31 cellular contexts compared by ENCODE assay signal in the genomic region with DNA sequence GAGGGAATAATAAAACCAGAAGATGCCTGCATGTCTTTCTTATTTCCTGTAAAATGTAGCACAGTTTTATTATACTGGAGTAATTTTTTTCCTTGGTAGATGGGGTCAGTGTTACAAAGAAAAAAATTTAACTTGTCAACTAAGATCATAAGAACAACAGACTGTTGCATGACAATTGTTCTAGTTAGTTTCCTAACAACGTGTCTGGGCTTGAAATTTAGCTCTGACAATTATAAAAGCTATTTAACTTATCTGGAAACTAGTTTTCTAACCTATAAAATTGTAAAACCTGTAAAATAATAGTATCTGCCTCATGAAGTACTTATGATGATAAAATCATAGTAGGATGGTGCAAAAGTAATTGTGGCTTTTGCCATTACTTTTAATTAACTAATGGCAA. TPM values are rescaled to one million over a fixed set of nuclear protein-coding genes. Genes with fewer than 3 reads are reported as not detected.
"Had no signal": no experiment of that assay in that cellular context is flagged by ENCODE, and none has a peak within 500 bp of the region (broad histone marks: within the 10 kb centered on the region; RNA-seq: fewer than 3 reads in every experiment).

No MANE protein-coding gene starts in this region.

- H3K36me3 ChIP-seq: pancreas, prostate gland, stomach, thyroid gland, transverse colon, upper lobe of left lung had no signal

- H3K4me1 ChIP-seq: left ventricle myocardium inferior, pancreas, prostate gland, stomach, testis, thyroid gland, transverse colon, upper lobe of left lung had no signal

- H3K27me3 ChIP-seq: pancreas, stomach, testis, thyroid gland, transverse colon, upper lobe of left lung had no signal

- H3K27ac ChIP-seq: left ventricle myocardium inferior, pancreas, prostate gland, skin epidermis, stomach, testis, thyroid gland, transverse colon, upper lobe of left lung had no signal

- H3K4me3 ChIP-seq: left ventricle myocardium inferior, lung, mucosa of descending colon, pancreas, prostate gland, skin epidermis, stomach, testis, thyroid gland, transverse colon, upper lobe of left lung had no signal

- ATAC-seq: mucosa of descending colon; naive thymus-derived CD4-positive, alpha-beta T cell; natural killer cell treated with Interleukin-12 subunit alpha and Interleukin-12 subunit beta and Interleukin-15 and Interleukin-18, amount 100 ng/mL, for 72 hours; pancreas; right cardiac atrium; sciatic nerve; stimulated activated naive B cell treated with anti-CD40 and anti-IgM and Interleukin-4, amounts not matched to agents 10 μg/mL and 1 μg/mL and 100 μg/mL, for 72 hours; stimulated activated naive CD8-positive, alpha-beta T cell treated with anti-CD3 and anti-CD28 coated beads, Interleukin-15, Interleukin-2, amounts not matched to agents 100 U/mL and 50 U/mL, for 24 hours had no signal

- DNase-seq: hypothalamus; immature natural killer cell; left ventricle myocardium inferior; midbrain; mucosa of descending colon; naive thymus-derived CD4-positive, alpha-beta T cell; pancreas; posterior cingulate gyrus; retina; right cardiac atrium; stimulated activated CD4-positive, alpha-beta T cell treated with anti-CD3 and anti-CD28 coated beads, Interleukin-12 subunit alpha, Interleukin-12 subunit beta, amount 100 ng/mL, for 4 hours; stimulated activated CD4-positive, alpha-beta T cell treated with anti-CD3 and anti-CD28 coated beads, Interleukin-15, amount 100 ng/mL, for 24 hours; stimulated activated CD4-positive, alpha-beta T cell treated with anti-CD3 and anti-CD28 coated beads, Interleukin-2, amount 100 ng/mL, for 24 hours; stimulated activated CD4-positive, alpha-beta T cell treated with anti-CD3 and anti-CD28 coated beads, Interleukin-4, amount 100 ng/mL, for 1 hour; stimulated activated naive B cell treated with anti-CD40 and anti-IgM and Interleukin-4, amounts not matched to agents 10 μg/mL and 1 μg/mL and 100 μg/mL, for 72 hours; stimulated activated naive CD8-positive, alpha-beta T cell treated with anti-CD3 and anti-CD28 coated beads, Interleukin-15, Interleukin-2, amounts not matched to agents 100 U/mL and 50 U/mL, for 24 hours; stomach; testis; thyroid gland; transverse colon; upper lobe of left lung had no signal

- H3K9me3 ChIP-seq: pancreas, prostate gland, testis, thyroid gland had no signal

RNA-seq across cellular contexts. Expression of gene SHOC1, which starts 4.9 kb away (rescaled TPM):
- total RNA-seq: kidney epithelial cell; left ventricle myocardium inferior; mesenteric fat pad; mucosa of descending colon; myocyte; naive thymus-derived CD4-positive, alpha-beta T cell; natural killer cell treated with Interleukin-12 subunit alpha and Interleukin-12 subunit beta and Interleukin-15 and Interleukin-18, amount 100 ng/mL, for 72 hours; right cardiac atrium; sciatic nerve; transverse colon; urinary bladder had no signal
- polyA plus RNA-seq: immature natural killer cell; naive thymus-derived CD4-positive, alpha-beta T cell; neural cell; right cardiac atrium had no signal
